In genomic region chr1:186375929-186376330, GRCh38 we compare ENCODE assay signal across 8 cellular contexts. TPM values are rescaled to one million over a fixed set of nuclear protein-coding genes. Genes with fewer than 3 reads are reported as not detected.
DNase-seq lines count a peak whose midpoint lies in the region; ATAC-seq and TF ChIP-seq lines count a peak whose summit lies in the region.

No MANE protein-coding gene starts in this region.

- TF ChIP-seq CTCF in AG09309 (IDR thresholded peaks at IDR 0.05; ENCODE audit: control insufficient read depth, insufficient read depth, low read depth, low read length, missing control alignments): no peak
- no peak for TF ChIP-seq CTCF in MCF 10A (IDR thresholded peaks at IDR 0.05; ENCODE audit: unreplicated experiment)

- peak overlapping the region; percentile 83 for H4K8ac ChIP-seq in mesenchymal stem cell (ENCODE audit: low read length)

- no peak overlapping the region for H3K23ac ChIP-seq in mesenchymal stem cell (ENCODE audit: low read length in 2 of 2)

- H2BK5ac ChIP-seq in mesenchymal stem cell (ENCODE audit: low read depth, low read length, poor library complexity, severe bottlenecking): no peak overlapping the region

- H3K27ac Mint-ChIP-seq in MCF 10A (ENCODE audit: low read depth, unreplicated experiment): peak overlapping the region; percentile 100

- peak overlapping the region; percentile 90 for H3K27ac ChIP-seq in mesenchymal stem cell (ENCODE audit: low read length, poor library complexity, severe bottlenecking)
- H3K27ac ChIP-seq in aorta (ENCODE audit: low read depth in 1 of 2, low read length in 2 of 2): peak overlapping the region; percentile 69 to 91

- CTCF ChIA-PET in MCF 10A (lab: Yijun Ruan, JAX): interaction anchor here (0.6 to 2.6 kb wide), 19 partner anchors 10 to 1668 kb away, joined by 3 to 29 read pairs (median 4); partner anchors contain the start of gene PTGS2

- H3K36me3 Mint-ChIP-seq in MCF 10A (ENCODE audit: insufficient read depth, unreplicated experiment): peaks cover 47% of the 10 kb centered on the region

- whole genome bisulfite sequencing in mesenchymal stem cell: 0% methylated on average over 8 of the region's 12 CpGs
- 0% methylated on average over 12 of the region's 12 CpGs for WGBS in aorta, 2 donors

- H3K4me2 ChIP-seq in mesenchymal stem cell (ENCODE audit: low read length, poor library complexity, severe bottlenecking): peak overlapping the region; percentile 4

- H2BK12ac ChIP-seq in mesenchymal stem cell (ENCODE audit: low read length in 2 of 2): no peak overlapping the region

- H3K27me3 ChIP-seq in mesenchymal stem cell (ENCODE audit: control insufficient read depth in 1 of 2, insufficient read depth in 1 of 2, low read length in 2 of 2): no peaks in the 10 kb centered on the region
- no peaks in the 10 kb centered on the region for H3K27me3 ChIP-seq in aorta (ENCODE audit: control insufficient read depth in 1 of 2, insufficient read depth in 2 of 2, low read length in 1 of 2)

- H2AFZ ChIP-seq in mesenchymal stem cell (ENCODE audit: low read depth, low read length): peak overlapping the region; percentile 15

- peaks cover 5 to 46% of the 10 kb centered on the region in 2 experiments for H3K36me3 ChIP-seq in mesenchymal stem cell (ENCODE audit: control insufficient read depth in 1 of 2, insufficient read depth in 2 of 2, low read depth in 1 of 2, low read length in 2 of 2)
- no peaks in the 10 kb centered on the region for H3K36me3 ChIP-seq in aorta (ENCODE audit: control insufficient read depth in 1 of 2, insufficient read depth in 2 of 2, low read length in 1 of 2)

- H4K91ac ChIP-seq in mesenchymal stem cell (ENCODE audit: low read length): peak overlapping the region; percentile 43

- H3K9me3 ChIP-seq in mesenchymal stem cell (ENCODE audit: control insufficient read depth, low read length) (no peaks in the 10 kb centered on the region), aorta (ENCODE audit: control insufficient read depth, low read length) (no peaks in the 10 kb centered on the region)

- intact Hi-C loops in MCF 10A (cut with micrococcal nuclease) (loop anchor here (1.0 to 10.0 kb wide), 3 partner anchors 304 to 1319 kb away; partner anchors contain the start of gene PTGS2), aorta (cut with DNase I) (no loop called here)

- H2AK5ac ChIP-seq in mesenchymal stem cell (ENCODE audit: low read length, severe bottlenecking): no peak overlapping the region

- no peak overlapping the region for H3K14ac ChIP-seq in mesenchymal stem cell (ENCODE audit: low read length in 2 of 2)

- peak overlapping the region; percentile 96 for H3K4me3 Mint-ChIP-seq in MCF 10A (ENCODE audit: unreplicated experiment)

- no peak overlapping the region for H2BK15ac ChIP-seq in mesenchymal stem cell (ENCODE audit: low read depth, poor library complexity, severe bottlenecking)

- H3K27me3 Mint-ChIP-seq in MCF 10A (ENCODE audit: insufficient read depth, unreplicated experiment): no peaks in the 10 kb centered on the region

- no peak for DNase-seq in AG09309 (ENCODE audit: low read depth)
- no peak for DNase-seq in MCF 10A (ENCODE audit: unreplicated experiment)
- no peak for DNase-seq in mesenchymal stem cell
- DNase-seq in aorta: no peak
- no peak for DNase-seq in NOMO-1 treated with DMSO at 0.1 percent for 48 hours (lab: John Stamatoyannopoulos, UW; ENCODE audit: unreplicated experiment)
- DNase-seq in nucleus accumbens (lab: John Stamatoyannopoulos, UW): no peak
- no peak for DNase-seq in midbrain (lab: John Stamatoyannopoulos, UW)

- no peaks in the 10 kb centered on the region for H3K9me3 Mint-ChIP-seq in MCF 10A (ENCODE audit: unreplicated experiment)

- H3K4me1 ChIP-seq in mesenchymal stem cell (ENCODE audit: control insufficient read depth, insufficient read depth, low read depth, low read length) (peaks cover 3% of the 10 kb centered on the region), aorta (ENCODE audit: control insufficient read depth in 1 of 2, insufficient read depth in 2 of 2, low read length in 2 of 2) (peaks cover 0 to 2% of the 10 kb centered on the region in 2 donors)

- peaks cover 22% of the 10 kb centered on the region for H3K4me1 Mint-ChIP-seq in MCF 10A (ENCODE audit: insufficient read depth, unreplicated experiment)

- ATAC-seq in HG03354 (IDR thresholded peaks at IDR 0.05; ENCODE audit: poor library complexity, severe bottlenecking, unreplicated experiment) (peak; percentile 6), aorta (ENCODE audit: low FRiP score) (peak; percentile 40)

- H3K18ac ChIP-seq in mesenchymal stem cell (ENCODE audit: low read depth in 1 of 2, low read length in 2 of 2): peak overlapping the region; percentile 45 to 67

- peak overlapping the region; percentile 99 for H3K9ac ChIP-seq in mesenchymal stem cell (ENCODE audit: low read length)

- POLR2A ChIA-PET in MCF 10A (lab: Yijun Ruan, JAX): interaction anchor here (0.6 to 2.3 kb wide), 17 partner anchors 9 to 1220 kb away, joined by 3 to 13 read pairs (median 4); partner anchors contain the start of gene PTGS2

- H3K4me3 ChIP-seq in AG09309 (ENCODE audit: control insufficient read depth, low read depth, low read length) (peak overlapping the region; percentile 82), mesenchymal stem cell (ENCODE audit: insufficient read depth in 1 of 2, low read depth in 1 of 2, low read length in 2 of 2) (peak overlapping the region; percentile 61 to 100), aorta (ENCODE audit: low read length in 2 of 2) (peak overlapping the region; percentile 59 to 65)

- peaks cover 5% of the 10 kb centered on the region for H3K79me1 ChIP-seq in mesenchymal stem cell (replicated peaks; ENCODE audit: low read length, poor library complexity, severe bottlenecking)

- H2BK120ac ChIP-seq in mesenchymal stem cell (ENCODE audit: low read depth, low read length): no peak overlapping the region

- TSS peak; percentile 55 for BruUV-seq in MCF 10A (replicated peaks; lab: Mats Ljungman, UMichigan)

- H3K4ac ChIP-seq in mesenchymal stem cell (ENCODE audit: low read depth in 1 of 2, low read length in 2 of 2): peak overlapping the region in 1 of 2 experiments; percentile 79

RNA-seq across cellular contexts. Expression of gene ODR4, which starts 0.3 kb away (rescaled TPM):
- 36.9 and 39.9 TPM in 2 replicates for total RNA-seq in MCF 10A (2022)
- polyA plus RNA-seq in mesenchymal stem cell (2013, experiment 1 of 2): 10.7 TPM
- polyA plus RNA-seq in mesenchymal stem cell (2013, experiment 2 of 2): 11.2 TPM
- total RNA-seq in aorta: 10 to 100 TPM; 18.2 to 22.6 TPM
- 10 to 100 TPM in 1 of 2 donors, 1 to 10 TPM in 1; 6.0 to 14.9 TPM for polyA plus RNA-seq in aorta

RNA-seq across cellular contexts. Expression of gene TPR, which starts 0.9 kb away (rescaled TPM):
- total RNA-seq in MCF 10A (2022): 126 and 140 TPM in 2 replicates
- polyA plus RNA-seq in mesenchymal stem cell (2013, experiment 1 of 2): 38.2 TPM
- 37.0 TPM for polyA plus RNA-seq in mesenchymal stem cell (2013, experiment 2 of 2)
- 100 to 1,000 TPM in 1 of 2 donors, 10 to 100 TPM in 1; 86.2 to 113 TPM for total RNA-seq in aorta
- 10 to 100 TPM in 1 of 2 donors, 1 to 10 TPM in 1; 7.5 to 29.7 TPM for polyA plus RNA-seq in aorta
